4 cellular contexts compared by ENCODE assay signal in genomic region chr12:10351457-10351856, GRCh38. TPM values are rescaled to one million over a fixed set of nuclear protein-coding genes. Genes with fewer than 3 reads are reported as not detected.
"Had no signal": no experiment of that assay in that cellular context is flagged by ENCODE, and none has a peak within 500 bp of the region (broad histone marks: within the 10 kb centered on the region; RNA-seq: fewer than 3 reads in every experiment).

No MANE protein-coding gene starts in this region.

RNA-seq across cellular contexts. Expression of gene KLRC4, which starts 58.1 kb away (rescaled TPM):
- total RNA-seq: suprapubic skin, testis, tibial nerve, vagina had no signal
